ENCODE assay signal across 9 cellular contexts in the genomic region with DNA sequence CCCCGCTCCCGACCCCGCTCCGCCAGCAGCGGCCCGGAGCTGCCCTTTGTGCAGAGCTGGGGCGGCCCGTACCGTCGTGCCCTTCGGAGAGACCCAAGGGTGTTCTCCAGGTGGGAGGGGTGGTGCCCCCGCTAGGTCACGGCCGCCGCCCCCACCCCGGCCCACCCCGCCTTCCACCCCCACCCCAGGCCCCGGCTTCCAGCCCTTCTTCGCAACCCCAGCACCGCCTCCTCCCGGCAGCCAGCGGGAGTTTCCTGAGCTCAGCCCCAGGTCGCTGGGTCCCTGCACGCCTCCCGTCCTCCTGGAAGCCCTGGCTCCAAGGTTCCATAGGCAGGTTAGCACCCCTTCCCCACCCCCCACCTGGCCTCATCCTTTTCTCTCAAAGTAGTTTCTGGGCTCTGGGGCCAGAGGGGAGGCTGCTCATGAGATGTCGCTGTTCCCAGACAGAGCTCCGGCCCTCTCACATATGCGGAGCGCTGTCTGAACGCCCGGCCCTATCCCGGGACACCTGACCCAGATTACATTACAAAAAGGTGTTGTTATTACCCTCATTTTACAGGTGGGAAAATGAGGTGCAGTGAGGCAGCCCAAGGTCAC. TPM values are rescaled to one million over a fixed set of nuclear protein-coding genes. Genes with fewer than 3 reads are reported as not detected.
DNase-seq lines count a peak whose midpoint lies in the region; ATAC-seq, FAIRE-seq and TF ChIP-seq lines count a peak whose summit lies in the region.
"Had no signal": no experiment of that assay in that cellular context is flagged by ENCODE, and none has a peak within 500 bp of the region (broad histone marks: within the 10 kb centered on the region; RNA-seq: fewer than 3 reads in every experiment).

No MANE protein-coding gene starts in this region.

- no peaks in the 10 kb centered on the region; the same call in 1 of the 2 replicates for H4K20me1 ChIP-seq in MM.1S (ENCODE audit: insufficient read depth, low read length)
- no peaks in the 10 kb centered on the region for H4K20me1 ChIP-seq in GM12878 (ENCODE audit: control insufficient read depth, insufficient read depth)

- no peak for TF ChIP-seq POLR2A in GM12878 (IDR thresholded peaks at IDR 0.05; ENCODE audit: low read depth, low read length)

- H3K9me3 ChIP-seq in MM.1S (replicated peaks; ENCODE audit: insufficient read depth, low read length) (no peaks in the 10 kb centered on the region), GM12878 (replicated peaks; ENCODE audit: control insufficient read depth, insufficient read depth, low read length) (no peaks in the 10 kb centered on the region)
- H3K9me3 ChIP-seq: adrenal gland had no signal

- peaks cover 83% of the 10 kb centered on the region for H3K27me3 ChIP-seq in MM.1S (replicated peaks; ENCODE audit: insufficient read depth, low read length)
- peaks cover 3% of the 10 kb centered on the region in 2 experiments; a peak in 1 of 4 replicates for H3K27me3 ChIP-seq in GM12878 (replicated peaks in 1 of 2; ENCODE audit: control insufficient read depth in 2 of 2, insufficient read depth in 2 of 2, low read length in 1 of 2)
- H3K27me3 ChIP-seq: adrenal gland had no signal

- H3K9me3 Mint-ChIP-seq in activated CD4-positive, alpha-beta T cell treated with anti-CD3 and anti-CD28 coated beads for 36 hours (ENCODE audit: low read depth), result no peaks in the 10 kb centered on the region
- H3K9me3 Mint-ChIP-seq in activated CD4-positive, alpha-beta T cell treated with anti-CD3 and anti-CD28 coated beads, Interleukin-2, amount 10 ng/mL, durations not matched to agents 7 days and 5 days, result no peaks in the 10 kb centered on the region

- no TSS peak for BruUV-seq in GM12878 (replicated peaks; lab: Mats Ljungman, UMichigan)

- RAD21 ChIA-PET in GM12878 (lab: Charles Lee; ENCODE audit: unreplicated experiment), result no interaction called here

- no peak overlapping the region for H3K4me3 Mint-ChIP-seq in activated CD4-positive, alpha-beta T cell treated with anti-CD3 and anti-CD28 coated beads for 36 hours
- H3K4me3 Mint-ChIP-seq in activated CD4-positive, alpha-beta T cell treated with anti-CD3 and anti-CD28 coated beads, Interleukin-2, amount 10 ng/mL, durations not matched to agents 7 days and 5 days, result no peak overlapping the region

- no peak for TF ChIP-seq RAD21 in GM12878 (IDR thresholded peaks at IDR 0.05; ENCODE audit: insufficient read depth, low read depth, low read length)

- CTCF ChIA-PET in activated CD4-positive, alpha-beta T cell treated with anti-CD3 and anti-CD28 coated beads for 36 hours (lab: Charles Lee), result interaction anchor here (0.7 to 1.6 kb wide), 4 partner anchors 15 to 129 kb away, joined by 3 to 4 read pairs (median 3); no protein-coding TSS in a partner anchor
- CTCF ChIA-PET in activated CD4-positive, alpha-beta T cell treated with anti-CD3 and anti-CD28 coated beads, Interleukin-2, amount 10 ng/mL, durations not matched to agents 7 days and 5 days (lab: Charles Lee), result interaction anchor here (0.8 to 1.4 kb wide), 2 partner anchors 10 to 23 kb away, joined by 3 to 5 read pairs; no protein-coding TSS in a partner anchor
- CTCF ChIA-PET in GM12878 (lab: Yijun Ruan, JAX), result interaction anchor here (0.8 kb wide), 1 partner anchor 10 kb away, joined by 3 read pairs; no protein-coding TSS in a partner anchor

- H3K9ac ChIP-seq in MM.1S (ENCODE audit: low read length) (no peak overlapping the region), GM12878 (ENCODE audit: control insufficient read depth, insufficient read depth, low read length) (no peak overlapping the region)

- H3F3A ChIP-seq in MM.1S (ENCODE audit: insufficient read depth, low read length), result no peaks in the 10 kb centered on the region

- H3K9me2 ChIP-seq in MM.1S (replicated peaks; ENCODE audit: insufficient read depth, low read length), result no peaks in the 10 kb centered on the region

- H3K27ac Mint-ChIP-seq in activated CD4-positive, alpha-beta T cell treated with anti-CD3 and anti-CD28 coated beads for 36 hours, result no peak overlapping the region
- H3K27ac Mint-ChIP-seq in activated CD4-positive, alpha-beta T cell treated with anti-CD3 and anti-CD28 coated beads, Interleukin-2, amount 10 ng/mL, durations not matched to agents 7 days and 5 days, result no peak overlapping the region

- H3K27me3 Mint-ChIP-seq in activated CD4-positive, alpha-beta T cell treated with anti-CD3 and anti-CD28 coated beads for 36 hours, result peaks cover 15% of the 10 kb centered on the region
- peaks cover 18% of the 10 kb centered on the region for H3K27me3 Mint-ChIP-seq in activated CD4-positive, alpha-beta T cell treated with anti-CD3 and anti-CD28 coated beads, Interleukin-2, amount 10 ng/mL, durations not matched to agents 7 days and 5 days

- H3K36me3 Mint-ChIP-seq in activated CD4-positive, alpha-beta T cell treated with anti-CD3 and anti-CD28 coated beads for 36 hours (ENCODE audit: low read depth), result no peaks in the 10 kb centered on the region
- H3K36me3 Mint-ChIP-seq in activated CD4-positive, alpha-beta T cell treated with anti-CD3 and anti-CD28 coated beads, Interleukin-2, amount 10 ng/mL, durations not matched to agents 7 days and 5 days (ENCODE audit: low read depth), result no peaks in the 10 kb centered on the region

- no peaks in the 10 kb centered on the region for H3K36me3 ChIP-seq in MM.1S (replicated peaks; ENCODE audit: insufficient read depth, low read length)
- no peaks in the 10 kb centered on the region for H3K36me3 ChIP-seq in GM12878 (ENCODE audit: control insufficient read depth in 2 of 2, insufficient read depth in 2 of 2, low read length in 1 of 2)
- H3K36me3 ChIP-seq: adrenal gland had no signal

- POLR2A ChIA-PET in activated CD4-positive, alpha-beta T cell treated with anti-CD3 and anti-CD28 coated beads for 36 hours (lab: Charles Lee), result no interaction called here
- POLR2A ChIA-PET in activated CD4-positive, alpha-beta T cell treated with anti-CD3 and anti-CD28 coated beads, Interleukin-2, amount 10 ng/mL, durations not matched to agents 7 days and 5 days (lab: Charles Lee), result no interaction called here
- POLR2A ChIA-PET in GM12878 (lab: Charles Lee), result no interaction called here

- in situ Hi-C loops in GM12878 (cut with MboI), result no loop called here

- WGBS in GM12878 (ENCODE audit: insufficient coverage, insufficient replicate concordance, low lambda C conversion rate, missing lambda C conversion rate), result 47% methylated on average over 9 of the region's 32 CpGs

- TF ChIP-seq CTCF in MM.1S (IDR thresholded peaks at IDR 0.05; ENCODE audit: low read length) (peak; percentile 21), GM12878 (IDR thresholded peaks at IDR 0.05 in 2 of 3, conservative IDR thresholded peaks at IDR 0.05 in 1 of 3; ENCODE audit: control insufficient read depth in 2 of 3, extremely low read depth in 1 of 3, insufficient read depth in 1 of 3, low read depth in 3 of 3, low read length in 3 of 3) (peak in 2 of 3 experiments; percentile 7 to 35; a peak in 2 of 6 replicates)

- peak; percentile 61 for DNase-seq in activated CD4-positive, alpha-beta T cell treated with anti-CD3 and anti-CD28 coated beads for 36 hours
- DNase-seq in activated CD4-positive, alpha-beta T cell treated with anti-CD3 and anti-CD28 coated beads, Interleukin-2, amount 10 ng/mL, durations not matched to agents 7 days and 5 days, result no peak
- DNase-seq in MM.1S, result peak; percentile 26
- DNase-seq in GM12878 (ENCODE audit: low read depth, low spot score), result no peak
- DNase-seq in left lobe of liver (ENCODE audit: low spot score), result no peak
- no peak for DNase-seq in midbrain (lab: John Stamatoyannopoulos, UW)
- no peak for DNase-seq in NCI-H446 treated with DMSO at 0.1 percent for 48 hours (lab: John Stamatoyannopoulos, UW)
- no peak for DNase-seq in pons (ENCODE audit: low spot score)

- no peak overlapping the region for H2AFZ ChIP-seq in MM.1S (ENCODE audit: low read length)
- H2AFZ ChIP-seq in GM12878 (ENCODE audit: control insufficient read depth, low read depth, low read length), result no peak overlapping the region

- H3K27ac ChIP-seq in MM.1S (ENCODE audit: low read length), result no peak overlapping the region
- no peak overlapping the region for H3K27ac ChIP-seq in GM12878 (ENCODE audit: control insufficient read depth, insufficient read depth)
- H3K27ac ChIP-seq: adrenal gland had no signal

- peaks cover 4% of the 10 kb centered on the region for H3K4me1 Mint-ChIP-seq in activated CD4-positive, alpha-beta T cell treated with anti-CD3 and anti-CD28 coated beads for 36 hours
- peaks cover 2% of the 10 kb centered on the region for H3K4me1 Mint-ChIP-seq in activated CD4-positive, alpha-beta T cell treated with anti-CD3 and anti-CD28 coated beads, Interleukin-2, amount 10 ng/mL, durations not matched to agents 7 days and 5 days

- FAIRE-seq in GM12878 (lab: Jason Lieb, UNC), result no peak

- H3K4me3 ChIP-seq in MM.1S (ENCODE audit: low read length) (no peak overlapping the region), GM12878 (no peak overlapping the region)

- H3K4me2 ChIP-seq in MM.1S (ENCODE audit: low read depth, low read length) (no peak overlapping the region; the same call in 1 of the 2 replicates), GM12878 (ENCODE audit: control insufficient read depth, insufficient read depth) (0 out of 2 replicates have a peak overlapping the region, but pooled peaks have one; percentile 33)

- no peaks in the 10 kb centered on the region for H3K79me2 ChIP-seq in MM.1S (ENCODE audit: low read length)
- no peaks in the 10 kb centered on the region for H3K79me2 ChIP-seq in GM12878 (ENCODE audit: control insufficient read depth, insufficient read depth, low read length)

- ATAC-seq in activated CD4-positive, alpha-beta T cell treated with anti-CD3 and anti-CD28 coated beads for 36 hours, result peak; percentile 63
- ATAC-seq in GM12878 (no peak), left lobe of liver (peak; percentile 49)

- no peaks in the 10 kb centered on the region for H3K4me1 ChIP-seq in MM.1S (ENCODE audit: low read length)
- H3K4me1 ChIP-seq in GM12878 (ENCODE audit: control insufficient read depth, insufficient read depth, low read length), result peaks cover 9% of the 10 kb centered on the region

- intact Hi-C loops in activated CD4-positive, alpha-beta T cell treated with anti-CD3 and anti-CD28 coated beads for 36 hours (cut with DNase I, micrococcal nuclease), result no loop called here
- intact Hi-C loops in GM12878 (cut with micrococcal nuclease; ENCODE audit: unreplicated experiment), result no loop called here

- no peak for TF ChIP-seq EP300 in GM12878 (IDR thresholded peaks at IDR 0.05; ENCODE audit: borderline replicate concordance in 1 of 2, control insufficient read depth in 1 of 2, low read depth in 2 of 2, low read length in 2 of 2)

- SMC1A ChIA-PET in GM12878 (lab: Charles Lee; ENCODE audit: uncharacterized antibody, unreplicated experiment), result no interaction called here

RNA-seq across cellular contexts. Expression of a gene that starts 25.2 kb away (rescaled TPM):
- total RNA-seq in activated CD4-positive, alpha-beta T cell treated with anti-CD3 and anti-CD28 coated beads for 36 hours, result under 1 TPM in 1 of 2 experiments, not detected in 1; 0.11 TPM
- under 1 TPM; 0.25 to 0.27 TPM for total RNA-seq in activated CD4-positive, alpha-beta T cell treated with anti-CD3 and anti-CD28 coated beads, Interleukin-2, amount 10 ng/mL, durations not matched to agents 7 days and 5 days
- not detected in 2 replicates for total RNA-seq in GM12878 (2013; cell fraction: nucleolus; rRNA removed)
- total RNA-seq in GM12878 (2014; rRNA removed), result 0.05 TPM in 1 of 2 replicates, not detected in the other
- not detected in 2 replicates for total RNA-seq in GM12878 (2014; rRNA removed; fragmentation: Illumina TruSeq; extraction: Trizol)
- total RNA-seq in GM12878 (2021), result 0.33 and 0.37 TPM in 2 replicates
- polyA plus RNA-seq in GM12878 (2011; ENCODE audit: low read depth), result not detected
- 0.01 and 0.05 TPM in 2 replicates for polyA plus RNA-seq in GM12878 (2011; rRNA removed)
- polyA plus RNA-seq in GM12878 (2011; cell fraction: cytosol; rRNA removed), result 0.01 and 0.08 TPM in 2 replicates
- polyA plus RNA-seq in GM12878 (2011; cell fraction: nucleus; rRNA removed), result 0.18 and 0.25 TPM in 2 replicates
- 0.05 and 0.14 TPM in 2 replicates for polyA plus RNA-seq in GM12878 (2012)
- polyA plus RNA-seq in GM12878 (2014; fragmentation: Illumina TruSeq; extraction: Trizol), result not detected in 2 replicates
- polyA plus RNA-seq in GM12878 (2014; fragmentation: Nextera tagmentation; extraction: Ambion mirVana), result not detected
- polyA plus RNA-seq in GM12878 (2014; rRNA removed), result 0.26 TPM in 1 of 2 replicates, not detected in the other
- polyA plus RNA-seq in GM12878 (2016; fragmentation: Nextera tagmentation; extraction: Ambion mirVana), result under 1 TPM in 1 of 2 experiments, not detected in 1; 0.11 TPM
- polyA minus RNA-seq in GM12878 (2011; rRNA and poly(A)+ RNA removed), result not detected in 2 replicates
- polyA minus RNA-seq in GM12878 (2011; cell fraction: cytosol; rRNA and poly(A)+ RNA removed), result 1.2 TPM in 1 of 2 replicates, not detected in the other
- polyA minus RNA-seq in GM12878 (2011; cell fraction: nucleus; rRNA and poly(A)+ RNA removed), result 0.96 TPM in 1 of 2 replicates, not detected in the other
- 48.5 TPM for total RNA-seq in left lobe of liver

RNA-seq across cellular contexts. Expression of a gene that starts 46.5 kb away (rescaled TPM):
- total RNA-seq in activated CD4-positive, alpha-beta T cell treated with anti-CD3 and anti-CD28 coated beads for 36 hours, result 100 to 1,000 TPM; 197 to 206 TPM
- 100 to 1,000 TPM; 301 to 305 TPM for total RNA-seq in activated CD4-positive, alpha-beta T cell treated with anti-CD3 and anti-CD28 coated beads, Interleukin-2, amount 10 ng/mL, durations not matched to agents 7 days and 5 days
- total RNA-seq in GM12878 (2013; cell fraction: nucleolus; rRNA removed), result 45.6 and 47.9 TPM in 2 replicates
- total RNA-seq in GM12878 (2014; rRNA removed) (48.1 and 66.7 TPM in 2 replicates), GM12878 (2014; rRNA removed; fragmentation: Illumina TruSeq; extraction: Trizol) (44.5 and 48.6 TPM in 2 replicates), GM12878 (2021) (120 and 121 TPM in 2 replicates), left lobe of liver (4.5 TPM)
- polyA plus RNA-seq in GM12878 (2011; ENCODE audit: low read depth), result 26.4 TPM
- polyA plus RNA-seq in GM12878 (2011; rRNA removed) (29.0 and 39.7 TPM in 2 replicates), GM12878 (2014; fragmentation: Illumina TruSeq; extraction: Trizol) (77.1 and 99.7 TPM in 2 replicates), GM12878 (2014; fragmentation: Nextera tagmentation; extraction: Ambion mirVana) (1 to 10 TPM; 2.8 to 8.1 TPM), GM12878 (2014; rRNA removed) (79.9 and 99.2 TPM in 2 replicates), GM12878 (2016; fragmentation: Nextera tagmentation; extraction: Ambion mirVana) (100 to 1,000 TPM; 103 to 115 TPM)
- polyA plus RNA-seq in GM12878 (2011; cell fraction: cytosol; rRNA removed), result 48.5 and 50.4 TPM in 2 replicates
- polyA plus RNA-seq in GM12878 (2011; cell fraction: nucleus; rRNA removed), result 145 and 206 TPM in 2 replicates
- 58.5 and 64.0 TPM in 2 replicates for polyA plus RNA-seq in GM12878 (2012)
- 10.1 and 26.4 TPM in 2 replicates for polyA minus RNA-seq in GM12878 (2011; rRNA and poly(A)+ RNA removed)
- 17.0 and 25.1 TPM in 2 replicates for polyA minus RNA-seq in GM12878 (2011; cell fraction: cytosol; rRNA and poly(A)+ RNA removed)
- 17.8 and 34.8 TPM in 2 replicates for polyA minus RNA-seq in GM12878 (2011; cell fraction: nucleus; rRNA and poly(A)+ RNA removed)

RNA-seq across cellular contexts. Expression of a gene that starts 46.7 kb away (rescaled TPM):
- 10 to 100 TPM; 13.7 to 14.6 TPM for total RNA-seq in activated CD4-positive, alpha-beta T cell treated with anti-CD3 and anti-CD28 coated beads for 36 hours
- 10 to 100 TPM; 20.9 to 22.3 TPM for total RNA-seq in activated CD4-positive, alpha-beta T cell treated with anti-CD3 and anti-CD28 coated beads, Interleukin-2, amount 10 ng/mL, durations not matched to agents 7 days and 5 days
- total RNA-seq in GM12878 (2013; cell fraction: nucleolus; rRNA removed), result 20.1 and 24.9 TPM in 2 replicates
- total RNA-seq in GM12878 (2014; rRNA removed), result 18.4 and 20.9 TPM in 2 replicates
- total RNA-seq in GM12878 (2014; rRNA removed; fragmentation: Illumina TruSeq; extraction: Trizol), result 7.7 and 9.0 TPM in 2 replicates
- total RNA-seq in GM12878 (2021), result 19.3 and 20.4 TPM in 2 replicates
- polyA plus RNA-seq in GM12878 (2011; ENCODE audit: low read depth), result 3.5 TPM
- polyA plus RNA-seq in GM12878 (2011; rRNA removed), result 4.0 and 8.6 TPM in 2 replicates
- polyA plus RNA-seq in GM12878 (2011; cell fraction: cytosol; rRNA removed), result 15.0 and 28.3 TPM in 2 replicates
- polyA plus RNA-seq in GM12878 (2011; cell fraction: nucleus; rRNA removed), result 37.7 and 44.3 TPM in 2 replicates
- 10.2 and 12.3 TPM in 2 replicates for polyA plus RNA-seq in GM12878 (2012)
- polyA plus RNA-seq in GM12878 (2014; fragmentation: Illumina TruSeq; extraction: Trizol), result 2.1 and 7.2 TPM in 2 replicates
- under 1 TPM; 0.19 to 0.46 TPM for polyA plus RNA-seq in GM12878 (2014; fragmentation: Nextera tagmentation; extraction: Ambion mirVana)
- polyA plus RNA-seq in GM12878 (2014; rRNA removed), result 24.9 and 25.1 TPM in 2 replicates
- polyA plus RNA-seq in GM12878 (2016; fragmentation: Nextera tagmentation; extraction: Ambion mirVana), result 10 to 100 TPM; 17.3 to 23.2 TPM
- polyA minus RNA-seq in GM12878 (2011; rRNA and poly(A)+ RNA removed), result 6.2 and 15.6 TPM in 2 replicates
- 6.4 and 6.9 TPM in 2 replicates for polyA minus RNA-seq in GM12878 (2011; cell fraction: cytosol; rRNA and poly(A)+ RNA removed)
- 7.4 and 9.1 TPM in 2 replicates for polyA minus RNA-seq in GM12878 (2011; cell fraction: nucleus; rRNA and poly(A)+ RNA removed)
- total RNA-seq in left lobe of liver, result 30.3 TPM

RNA-seq across cellular contexts. Expression of a gene that starts 55.7 kb away (rescaled TPM):
- 100 to 1,000 TPM; 113 to 134 TPM for total RNA-seq in activated CD4-positive, alpha-beta T cell treated with anti-CD3 and anti-CD28 coated beads for 36 hours
- 100 to 1,000 TPM; 116 to 137 TPM for total RNA-seq in activated CD4-positive, alpha-beta T cell treated with anti-CD3 and anti-CD28 coated beads, Interleukin-2, amount 10 ng/mL, durations not matched to agents 7 days and 5 days
- total RNA-seq in GM12878 (2013; cell fraction: nucleolus; rRNA removed), result 19.4 and 19.5 TPM in 2 replicates
- total RNA-seq in GM12878 (2014; rRNA removed) (185 and 205 TPM in 2 replicates), GM12878 (2014; rRNA removed; fragmentation: Illumina TruSeq; extraction: Trizol) (138 and 147 TPM in 2 replicates), GM12878 (2021) (111 and 114 TPM in 2 replicates), left lobe of liver (12.3 TPM)
- 68.6 TPM for polyA plus RNA-seq in GM12878 (2011; ENCODE audit: low read depth)
- polyA plus RNA-seq in GM12878 (2011; rRNA removed) (168 and 247 TPM in 2 replicates), GM12878 (2014; fragmentation: Illumina TruSeq; extraction: Trizol) (206 and 227 TPM in 2 replicates), GM12878 (2014; fragmentation: Nextera tagmentation; extraction: Ambion mirVana) (100 to 1,000 TPM in 1 of 2 experiments, 10 to 100 TPM in 1; 94.4 to 101 TPM), GM12878 (2014; rRNA removed) (142 and 148 TPM in 2 replicates), GM12878 (2016; fragmentation: Nextera tagmentation; extraction: Ambion mirVana) (100 to 1,000 TPM; 277 to 278 TPM)
- polyA plus RNA-seq in GM12878 (2011; cell fraction: cytosol; rRNA removed), result 91.0 and 98.4 TPM in 2 replicates
- polyA plus RNA-seq in GM12878 (2011; cell fraction: nucleus; rRNA removed), result 60.3 and 79.5 TPM in 2 replicates
- 69.3 and 70.1 TPM in 2 replicates for polyA plus RNA-seq in GM12878 (2012)
- polyA minus RNA-seq in GM12878 (2011; rRNA and poly(A)+ RNA removed), result 64.3 and 65.5 TPM in 2 replicates
- 42.9 and 43.9 TPM in 2 replicates for polyA minus RNA-seq in GM12878 (2011; cell fraction: cytosol; rRNA and poly(A)+ RNA removed)
- polyA minus RNA-seq in GM12878 (2011; cell fraction: nucleus; rRNA and poly(A)+ RNA removed), result 13.2 and 26.1 TPM in 2 replicates

Comparison
In these comparisons a context has a peak if more than half of its experiments do, and no peak if none do; other contexts are left out.
1. DNase-seq: peak in activated CD4-positive, alpha-beta T cell treated with anti-CD3 and anti-CD28 coated beads for 36 hours (single experiment) and MM.1S (single experiment); none in activated CD4-positive, alpha-beta T cell treated with anti-CD3 and anti-CD28 coated beads, Interleukin-2, amount 10 ng/mL, durations not matched to agents 7 days and 5 days (single experiment), GM12878 (single experiment), left lobe of liver (single experiment), midbrain (single experiment), NCI-H446 treated with DMSO at 0.1 percent for 48 hours (single experiment) and pons (single experiment).
2. RNA of a gene that starts 25.2 kb away (total RNA-seq): 48.5 TPM in left lobe of liver (single experiment); 0.25 to 0.27 TPM in activated CD4-positive, alpha-beta T cell treated with anti-CD3 and anti-CD28 coated beads, Interleukin-2, amount 10 ng/mL, durations not matched to agents 7 days and 5 days, 0.11 TPM in activated CD4-positive, alpha-beta T cell treated with anti-CD3 and anti-CD28 coated beads for 36 hours and 0.05 to 0.37 TPM in GM12878; every median in the first group is over 10 times any median in the second.